29 cellular contexts compared by ENCODE assay signal in genomic region chr7:11272352-11272751, GRCh38.
DNase-seq lines count a peak whose midpoint lies in the region; ATAC-seq and TF ChIP-seq lines count a peak whose summit lies in the region.
"Had no signal": no experiment of that assay in that cellular context is flagged by ENCODE, and none has a peak within 500 bp of the region (broad histone marks: within the 10 kb centered on the region; RNA-seq: fewer than 3 reads in every experiment).

No MANE protein-coding gene starts in this region.

- H2AFZ ChIP-seq in parathyroid adenoma: no peak overlapping the region

- no peak for TF ChIP-seq CTCF in parathyroid adenoma (IDR thresholded peaks at IDR 0.05)

- no peak overlapping the region for H3K27ac ChIP-seq in parathyroid adenoma
- H3K27ac ChIP-seq: 22Rv1; A549; BLaER1; BLaER1 treated with 17β-estradiol and CSF1 and Interleukin-3, amounts not matched to agents 10 nM and 100 nM; C4-2B had no signal

- no peak for DNase-seq in left lobe of liver (ENCODE audit: low spot score)
- DNase-seq: 8988T; ACHN; AML-193; BE2C; C1 segment of cervical spinal cord; Caco-2; Calu3; CD4-positive, alpha-beta memory T cell; CD4-positive, alpha-beta T cell; CD4-positive, CD25-positive, alpha-beta regulatory T cell; CD8-positive, alpha-beta memory T cell; CD8-positive, alpha-beta T cell; COR-L47; DMS 273 treated with DMSO at 0.1 percent for 48 hours; DMS153; DMS53; DMS79; DMS79 treated with DMSO at 0.1 percent for 48 hours; DND-41; EL had no signal

- H3K9me3 ChIP-seq in parathyroid adenoma (ENCODE audit: control insufficient read depth, low read length): no peaks in the 10 kb centered on the region
- H3K9me3 ChIP-seq: A549, BE2C, BLaER1, Caco-2 had no signal

- ATAC-seq in left lobe of liver (peak; percentile 50), GM21423 (IDR thresholded peaks at IDR 0.05; ENCODE audit: unreplicated experiment) (no peak), HG03280 (IDR thresholded peaks at IDR 0.05; ENCODE audit: unreplicated experiment) (no peak)
- ATAC-seq: A549; CD8-positive, alpha-beta T cell had no signal

- peaks cover 8% of the 10 kb centered on the region for H3K4me1 ChIP-seq in parathyroid adenoma
- H3K4me1 ChIP-seq: A549; BLaER1; BLaER1 treated with 17β-estradiol and CSF1 and Interleukin-3, amounts not matched to agents 10 nM and 100 nM; Caco-2 had no signal

- H3K9ac ChIP-seq in parathyroid adenoma: no peak overlapping the region
- H3K9ac ChIP-seq: BLaER1; BLaER1 treated with 17β-estradiol and CSF1 and Interleukin-3, amounts not matched to agents 10 nM and 100 nM had no signal

- H3K36me3 ChIP-seq in parathyroid adenoma (ENCODE audit: control insufficient read depth, insufficient read depth, low read length): no peaks in the 10 kb centered on the region
- H3K36me3 ChIP-seq: BE2C; BLaER1; BLaER1 treated with 17β-estradiol and CSF1 and Interleukin-3, amounts not matched to agents 10 nM and 100 nM had no signal

- H3K4me2 ChIP-seq in parathyroid adenoma (ENCODE audit: low read length): peak overlapping the region; percentile 15
- H3K4me2 ChIP-seq: A549; BLaER1; BLaER1 treated with 17β-estradiol and CSF1 and Interleukin-3, amounts not matched to agents 10 nM and 100 nM had no signal

- H3K27me3 ChIP-seq in parathyroid adenoma (ENCODE audit: control insufficient read depth, insufficient read depth, low read length): no peaks in the 10 kb centered on the region
- H3K27me3 ChIP-seq: BE2C; BLaER1; BLaER1 treated with 17β-estradiol and CSF1 and Interleukin-3, amounts not matched to agents 10 nM and 100 nM had no signal

- no peak overlapping the region for H3K4me3 ChIP-seq in parathyroid adenoma (ENCODE audit: low read depth, low read length)
- H3K4me3 ChIP-seq: A549; BLaER1; BLaER1 treated with 17β-estradiol and CSF1 and Interleukin-3, amounts not matched to agents 10 nM and 100 nM had no signal

- no peaks in the 10 kb centered on the region for H3K79me2 ChIP-seq in parathyroid adenoma
